In genomic region chr19:10420444-10421239, GRCh38 we compare ENCODE assay signal across 8 cellular contexts. TPM values are rescaled to one million over a fixed set of nuclear protein-coding genes. Genes with fewer than 3 reads are reported as not detected.
DNase-seq lines count a peak whose midpoint lies in the region; ATAC-seq and TF ChIP-seq lines count a peak whose summit lies in the region.

PDE4A (plus strand) TSS chr19:10420538; CDS start chr19:10420765, 227 bp downstream.

- no peak for TF ChIP-seq EP300 in transverse colon (IDR thresholded peaks at IDR 0.05; ENCODE audit: low read depth)

- no peak for TF ChIP-seq POLR2A in transverse colon (IDR thresholded peaks at IDR 0.05)

- H3K36me3 ChIP-seq in H7 (replicated peaks; ENCODE audit: control insufficient read depth, insufficient read depth, low read length) (no peaks in the 10 kb centered on the region), brain microvascular endothelial cell (replicated peaks) (no peaks in the 10 kb centered on the region), lower lobe of right lung (no peaks in the 10 kb centered on the region), transverse colon (no peaks in the 10 kb centered on the region)

- intact Hi-C loops in lower lobe of right lung (cut with DNase I) = no loop called here
- intact Hi-C loops in transverse colon (cut with DNase I; ENCODE audit: low total_unique reads) = no loop called here

- in situ Hi-C loops in brain microvascular endothelial cell (cut with HindIII; ENCODE audit: low pct_ligation_motif_present, low sequenced_read_pairs) = no loop called here
- in situ Hi-C loops in transverse colon (cut with MboI; ENCODE audit: low pct_ligation_motif_present in 1 of 4, low pct_unique_long_range_greater_than_20kb in 1 of 4, low sequenced_read_pairs in 3 of 4) = no loop called here

- TF ChIP-seq CTCF in brain microvascular endothelial cell (IDR thresholded peaks at IDR 0.05; ENCODE audit: low read depth, low read length, missing control alignments) = peak; percentile 64
- TF ChIP-seq CTCF in lower lobe of right lung (IDR thresholded peaks at IDR 0.05) = peak; percentile 29
- TF ChIP-seq CTCF in transverse colon (IDR thresholded peaks at IDR 0.05) = peak in 4 of 5 experiments; percentile 9 to 30 (median 24)

- H3K27ac ChIP-seq in brain microvascular endothelial cell (no peak within 1 kb of the TSS), lower lobe of right lung (no peak within 1 kb of the TSS), transverse colon (no peak within 1 kb of the TSS)

- H3K9me3 ChIP-seq in lower lobe of right lung (no peaks in the 10 kb centered on the region), transverse colon (no peaks in the 10 kb centered on the region)

- ATAC-seq in lower lobe of right lung (no peak), HG03469 (IDR thresholded peaks at IDR 0.05; ENCODE audit: unreplicated experiment) (no peak), HG03442 (IDR thresholded peaks at IDR 0.05; ENCODE audit: unreplicated experiment) (no peak)

- peaks cover 89% of the 10 kb centered on the region for H3K27me3 ChIP-seq in H7 (ENCODE audit: control insufficient read depth, insufficient read depth, low read length)
- no peaks in the 10 kb centered on the region for H3K27me3 ChIP-seq in brain microvascular endothelial cell (replicated peaks)
- peaks cover 79% of the 10 kb centered on the region for H3K27me3 ChIP-seq in lower lobe of right lung (ENCODE audit: low read depth)
- peaks cover 99% of the 10 kb centered on the region for H3K27me3 ChIP-seq in transverse colon

- H3K4me3 ChIP-seq in H7 (ENCODE audit: insufficient read depth, low read depth, low read length) = peak within 1 kb of the TSS; percentile 53
- H3K4me3 ChIP-seq in brain microvascular endothelial cell (ENCODE audit: low read depth, low read length) = peak within 1 kb of the TSS; percentile 57
- peak within 1 kb of the TSS; percentile 34 for H3K4me3 ChIP-seq in lower lobe of right lung
- H3K4me3 ChIP-seq in transverse colon = peak within 1 kb of the TSS in 1 of 4 donors; percentile 31

- H3K4me1 ChIP-seq in lower lobe of right lung (peaks cover 62% of the 10 kb centered on the region), transverse colon (peaks cover 15 to 63% (median 48%) of the 10 kb centered on the region in 4 donors)

- 1% methylated on average over 20 to 30 of the region's 104 CpGs for WGBS in transverse colon (ENCODE audit: low coverage in 1 of 2), 2 donors

- DNase-seq in Ammon's horn (ENCODE audit: low spot score) = peak; percentile 23
- peak; percentile 90 for DNase-seq in H7
- peak; percentile 54 for DNase-seq in SW480 (ENCODE audit: low spot score)
- no peak for DNase-seq in brain microvascular endothelial cell
- DNase-seq in lower lobe of right lung = no peak
- DNase-seq in transverse colon = no peak

RNA-seq across cellular contexts. Expression of gene PDE4A, which starts in this region (rescaled TPM):
- 2.3 and 2.6 TPM in 2 replicates for total RNA-seq in H7 (2014; rRNA removed; shearing (Covaris generic))
- 35.9 TPM for total RNA-seq in lower lobe of right lung
- total RNA-seq in transverse colon = 10 to 100 TPM in 3 of 4 donors, 1 to 10 TPM in 1; 9.0 to 15.9 (median 13.1) TPM

Comparison
In these comparisons a context has a peak if more than half of its experiments do, and no peak if none do; other contexts are left out.
1. DNase-seq: peak in Ammon's horn (single experiment), H7 (single experiment) and SW480 (single experiment); none in brain microvascular endothelial cell (single experiment), lower lobe of right lung (single experiment) and transverse colon (single experiment).
2. Peak in every context shown above with its lines, with median percentiles within 50 percentile points of each other: CTCF ChIP-seq.